ENCODE assay signal across 1 cellular context in the genomic region with DNA sequence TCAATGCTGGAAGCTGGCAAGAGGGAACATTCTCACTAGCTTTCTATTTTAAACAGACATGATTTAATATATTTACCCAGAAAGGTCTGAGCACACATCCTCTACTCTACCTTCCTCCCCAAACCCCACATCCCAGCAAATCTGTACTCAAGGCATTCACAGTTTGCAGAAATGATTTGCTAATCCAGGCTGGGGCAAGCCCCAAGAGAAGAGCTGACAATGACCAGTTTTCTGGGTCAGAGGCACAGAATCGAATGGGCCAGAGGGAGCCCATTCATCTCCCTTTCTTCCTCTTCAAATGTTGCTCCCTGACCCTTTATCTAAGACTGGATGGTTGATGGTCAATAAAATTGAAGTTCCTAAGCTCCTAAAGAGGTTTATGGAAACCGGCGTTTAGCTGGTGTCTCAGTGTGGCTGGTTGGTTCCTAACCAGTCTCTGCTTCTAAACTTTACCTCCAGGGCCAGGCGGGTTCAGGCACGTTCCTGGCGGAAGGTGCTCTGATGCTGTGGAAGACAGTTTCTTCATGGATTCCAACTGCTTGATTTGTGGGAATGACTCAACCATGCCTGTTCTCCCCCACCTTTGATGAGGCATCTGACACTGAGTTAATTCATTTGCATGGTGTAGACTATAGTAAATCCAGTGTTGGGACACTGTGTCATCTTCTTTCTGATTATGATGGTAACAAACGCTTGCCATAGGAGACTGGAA.
A peak's percentile ranks its signal among the peaks of the same experiment; 100 is the strongest.
TF ChIP-seq lines count a peak whose summit lies in the region.

No MANE protein-coding gene starts in this region.

TF ChIP-seq in K562, 482 proteins besides CTCF, POLR2A, EP300 and RAD21 (continued from another document and continues in another):
- TF ChIP-seq, protein P1, sequence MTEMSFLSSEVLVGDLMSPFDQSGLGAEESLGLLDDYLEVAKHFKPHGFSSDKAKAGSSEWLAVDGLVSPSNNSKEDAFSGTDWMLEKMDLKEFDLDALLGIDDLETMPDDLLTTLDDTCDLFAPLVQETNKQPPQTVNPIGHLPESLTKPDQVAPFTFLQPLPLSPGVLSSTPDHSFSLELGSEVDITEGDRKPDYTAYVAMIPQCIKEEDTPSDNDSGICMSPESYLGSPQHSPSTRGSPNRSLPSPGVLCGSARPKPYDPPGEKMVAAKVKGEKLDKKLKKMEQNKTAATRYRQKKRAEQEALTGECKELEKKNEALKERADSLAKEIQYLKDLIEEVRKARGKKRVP (CRISPR knock-in tag; IDR thresholded peaks at IDR 0.05), result no peak
- TF ChIP-seq, protein P2, sequence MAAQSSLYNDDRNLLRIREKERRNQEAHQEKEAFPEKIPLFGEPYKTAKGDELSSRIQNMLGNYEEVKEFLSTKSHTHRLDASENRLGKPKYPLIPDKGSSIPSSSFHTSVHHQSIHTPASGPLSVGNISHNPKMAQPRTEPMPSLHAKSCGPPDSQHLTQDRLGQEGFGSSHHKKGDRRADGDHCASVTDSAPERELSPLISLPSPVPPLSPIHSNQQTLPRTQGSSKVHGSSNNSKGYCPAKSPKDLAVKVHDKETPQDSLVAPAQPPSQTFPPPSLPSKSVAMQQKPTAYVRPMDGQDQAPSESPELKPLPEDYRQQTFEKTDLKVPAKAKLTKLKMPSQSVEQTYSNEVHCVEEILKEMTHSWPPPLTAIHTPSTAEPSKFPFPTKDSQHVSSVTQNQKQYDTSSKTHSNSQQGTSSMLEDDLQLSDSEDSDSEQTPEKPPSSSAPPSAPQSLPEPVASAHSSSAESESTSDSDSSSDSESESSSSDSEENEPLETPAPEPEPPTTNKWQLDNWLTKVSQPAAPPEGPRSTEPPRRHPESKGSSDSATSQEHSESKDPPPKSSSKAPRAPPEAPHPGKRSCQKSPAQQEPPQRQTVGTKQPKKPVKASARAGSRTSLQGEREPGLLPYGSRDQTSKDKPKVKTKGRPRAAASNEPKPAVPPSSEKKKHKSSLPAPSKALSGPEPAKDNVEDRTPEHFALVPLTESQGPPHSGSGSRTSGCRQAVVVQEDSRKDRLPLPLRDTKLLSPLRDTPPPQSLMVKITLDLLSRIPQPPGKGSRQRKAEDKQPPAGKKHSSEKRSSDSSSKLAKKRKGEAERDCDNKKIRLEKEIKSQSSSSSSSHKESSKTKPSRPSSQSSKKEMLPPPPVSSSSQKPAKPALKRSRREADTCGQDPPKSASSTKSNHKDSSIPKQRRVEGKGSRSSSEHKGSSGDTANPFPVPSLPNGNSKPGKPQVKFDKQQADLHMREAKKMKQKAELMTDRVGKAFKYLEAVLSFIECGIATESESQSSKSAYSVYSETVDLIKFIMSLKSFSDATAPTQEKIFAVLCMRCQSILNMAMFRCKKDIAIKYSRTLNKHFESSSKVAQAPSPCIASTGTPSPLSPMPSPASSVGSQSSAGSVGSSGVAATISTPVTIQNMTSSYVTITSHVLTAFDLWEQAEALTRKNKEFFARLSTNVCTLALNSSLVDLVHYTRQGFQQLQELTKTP (IDR thresholded peaks at IDR 0.05; ENCODE audit: low read depth in 1 of 2, partially characterized antibody in 2 of 2), result no peak
- TF ChIP-seq ZNF217 (CRISPR knock-in tag; IDR thresholded peaks at IDR 0.05), result no peak
- no peak for TF ChIP-seq NR2C2 (CRISPR knock-in tag; IDR thresholded peaks at IDR 0.05)
- TF ChIP-seq NR2C2 (tag; IDR thresholded peaks at IDR 0.05), result no peak; the same call in 1 of the 2 replicates
- TF ChIP-seq SMARCE1 (IDR thresholded peaks at IDR 0.05), result no peak
- no peak for TF ChIP-seq HNRNPL (IDR thresholded peaks at IDR 0.05; ENCODE audit: low read depth, low read length)
- TF ChIP-seq ZNF347 (CRISPR knock-in tag; IDR thresholded peaks at IDR 0.05; ENCODE audit: low read depth), result no peak
- TF ChIP-seq, protein P3, sequence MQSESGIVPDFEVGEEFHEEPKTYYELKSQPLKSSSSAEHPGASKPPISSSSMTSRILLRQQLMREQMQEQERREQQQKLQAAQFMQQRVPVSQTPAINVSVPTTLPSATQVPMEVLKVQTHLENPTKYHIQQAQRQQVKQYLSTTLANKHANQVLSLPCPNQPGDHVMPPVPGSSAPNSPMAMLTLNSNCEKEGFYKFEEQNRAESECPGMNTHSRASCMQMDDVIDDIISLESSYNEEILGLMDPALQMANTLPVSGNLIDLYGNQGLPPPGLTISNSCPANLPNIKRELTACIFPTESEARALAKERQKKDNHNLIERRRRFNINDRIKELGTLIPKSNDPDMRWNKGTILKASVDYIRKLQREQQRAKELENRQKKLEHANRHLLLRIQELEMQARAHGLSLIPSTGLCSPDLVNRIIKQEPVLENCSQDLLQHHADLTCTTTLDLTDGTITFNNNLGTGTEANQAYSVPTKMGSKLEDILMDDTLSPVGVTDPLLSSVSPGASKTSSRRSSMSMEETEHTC (IDR thresholded peaks at IDR 0.05), result peak; percentile 60; the same call in 1 of the 2 replicates
- no peak for TF ChIP-seq GTF2F1 (IDR thresholded peaks at IDR 0.05; ENCODE audit: low read depth, low read length)
- no peak for TF ChIP-seq STAT5A (IDR thresholded peaks at IDR 0.05; ENCODE audit: borderline replicate concordance, low read length)
- TF ChIP-seq ZBTB40 (IDR thresholded peaks at IDR 0.05), result 0 out of 2 replicates have a peak, but pooled peaks have one; percentile 33
- no peak for TF ChIP-seq ZBTB40 (CRISPR knock-in tag; IDR thresholded peaks at IDR 0.05)
- TF ChIP-seq MAFK (IDR thresholded peaks at IDR 0.05; ENCODE audit: low read length), result no peak
- TF ChIP-seq HDAC3 (IDR thresholded peaks at IDR 0.05; ENCODE audit: borderline replicate concordance, partially characterized antibody), result no peak
- TF ChIP-seq, protein P4, sequence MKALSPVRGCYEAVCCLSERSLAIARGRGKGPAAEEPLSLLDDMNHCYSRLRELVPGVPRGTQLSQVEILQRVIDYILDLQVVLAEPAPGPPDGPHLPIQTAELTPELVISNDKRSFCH (CRISPR knock-in tag; IDR thresholded peaks at IDR 0.05), result no peak
- TF ChIP-seq, protein P4 (tag; IDR thresholded peaks at IDR 0.05), result peak; percentile 37
- TF ChIP-seq JUN (IDR thresholded peaks at IDR 0.05; ENCODE audit: borderline replicate concordance, low read depth, low read length), result peak; percentile 22; the same call in 1 of the 2 replicates
- no peak for TF ChIP-seq JUN (CRISPR knock-in tag; IDR thresholded peaks at IDR 0.05; ENCODE audit: borderline replicate concordance)
- TF ChIP-seq SIN3A (IDR thresholded peaks at IDR 0.05; ENCODE audit: borderline replicate concordance in 2 of 2, control insufficient read depth in 1 of 2, low read depth in 2 of 2, low read length in 2 of 2), result no peak
- no peak for TF ChIP-seq TAF9B (IDR thresholded peaks at IDR 0.05; ENCODE audit: partially characterized antibody)
- TF ChIP-seq DPF2 (IDR thresholded peaks at IDR 0.05), result no peak
- no peak for TF ChIP-seq POLR3G (IDR thresholded peaks at IDR 0.05; ENCODE audit: extremely low read depth, insufficient read length, insufficient replicate concordance)
- no peak for TF ChIP-seq ATF1 (CRISPR knock-in tag; IDR thresholded peaks at IDR 0.05)
- TF ChIP-seq ATF1 (tag; IDR thresholded peaks at IDR 0.05), result peak; percentile 85
- TF ChIP-seq, protein P5, sequence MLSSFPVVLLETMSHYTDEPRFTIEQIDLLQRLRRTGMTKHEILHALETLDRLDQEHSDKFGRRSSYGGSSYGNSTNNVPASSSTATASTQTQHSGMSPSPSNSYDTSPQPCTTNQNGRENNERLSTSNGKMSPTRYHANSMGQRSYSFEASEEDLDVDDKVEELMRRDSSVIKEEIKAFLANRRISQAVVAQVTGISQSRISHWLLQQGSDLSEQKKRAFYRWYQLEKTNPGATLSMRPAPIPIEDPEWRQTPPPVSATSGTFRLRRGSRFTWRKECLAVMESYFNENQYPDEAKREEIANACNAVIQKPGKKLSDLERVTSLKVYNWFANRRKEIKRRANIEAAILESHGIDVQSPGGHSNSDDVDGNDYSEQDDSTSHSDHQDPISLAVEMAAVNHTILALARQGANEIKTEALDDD (IDR thresholded peaks at IDR 0.05), result peak; percentile 50
- no peak for TF ChIP-seq POLR3A (IDR thresholded peaks at IDR 0.05; ENCODE audit: borderline replicate concordance, extremely low read depth, insufficient read depth, insufficient read length)
- no peak for TF ChIP-seq SAP30 (IDR thresholded peaks at IDR 0.05; ENCODE audit: borderline replicate concordance, insufficient read depth, low read depth, low read length, poor library complexity, severe bottlenecking)
- no peak for TF ChIP-seq FOXO4 (CRISPR knock-in tag; IDR thresholded peaks at IDR 0.05)
- no peak for TF ChIP-seq ZNF76 (CRISPR knock-in tag; IDR thresholded peaks at IDR 0.05; ENCODE audit: borderline replicate concordance)
- no peak for TF ChIP-seq ZNF324 (CRISPR knock-in tag; IDR thresholded peaks at IDR 0.05)
- TF ChIP-seq ZNF780A (CRISPR knock-in tag; IDR thresholded peaks at IDR 0.05), result no peak
- TF ChIP-seq NRF1 (conservative IDR thresholded peaks at IDR 0.05 in 1 of 2, IDR thresholded peaks at IDR 0.05 in 1 of 2), result no peak
- TF ChIP-seq MAZ (CRISPR knock-in tag; conservative IDR thresholded peaks at IDR 0.05 in 1 of 2, IDR thresholded peaks at IDR 0.05 in 1 of 2), result peak in 1 of 2 experiments; percentile 17; a peak in 1 of 4 replicates
- TF ChIP-seq SMARCB1 (IDR thresholded peaks at IDR 0.05; ENCODE audit: insufficient read length, low read depth), result peak; percentile 7
- TF ChIP-seq TEAD2 (tag; IDR thresholded peaks at IDR 0.05), result 0 out of 2 replicates have a peak, but pooled peaks have one; percentile 3
- TF ChIP-seq, protein P6, sequence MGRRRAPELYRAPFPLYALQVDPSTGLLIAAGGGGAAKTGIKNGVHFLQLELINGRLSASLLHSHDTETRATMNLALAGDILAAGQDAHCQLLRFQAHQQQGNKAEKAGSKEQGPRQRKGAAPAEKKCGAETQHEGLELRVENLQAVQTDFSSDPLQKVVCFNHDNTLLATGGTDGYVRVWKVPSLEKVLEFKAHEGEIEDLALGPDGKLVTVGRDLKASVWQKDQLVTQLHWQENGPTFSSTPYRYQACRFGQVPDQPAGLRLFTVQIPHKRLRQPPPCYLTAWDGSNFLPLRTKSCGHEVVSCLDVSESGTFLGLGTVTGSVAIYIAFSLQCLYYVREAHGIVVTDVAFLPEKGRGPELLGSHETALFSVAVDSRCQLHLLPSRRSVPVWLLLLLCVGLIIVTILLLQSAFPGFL (CRISPR knock-in tag; IDR thresholded peaks at IDR 0.05), result 0 out of 2 replicates have a peak, but pooled peaks have one; percentile 27
- TF ChIP-seq ZNF764 (CRISPR knock-in tag; IDR thresholded peaks at IDR 0.05; ENCODE audit: low read depth), result no peak
- TF ChIP-seq MCM5 (IDR thresholded peaks at IDR 0.05; ENCODE audit: low read depth), result no peak
- TF ChIP-seq TCF7 (IDR thresholded peaks at IDR 0.05; ENCODE audit: borderline replicate concordance), result no peak
